16 cellular contexts compared by ENCODE assay signal in genomic region chr12:109740694-109741245, GRCh38. TPM values are rescaled to one million over a fixed set of nuclear protein-coding genes. Genes with fewer than 3 reads are reported as not detected.
DNase-seq lines count a peak whose midpoint lies in the region; ATAC-seq and TF ChIP-seq lines count a peak whose summit lies in the region.
"Had no signal": no experiment of that assay in that cellular context is flagged by ENCODE, and none has a peak within 500 bp of the region (broad histone marks: within the 10 kb centered on the region; RNA-seq: fewer than 3 reads in every experiment).

No MANE protein-coding gene starts in this region.

- intact Hi-C loops in Right ventricle myocardium superior (cut with DNase I) (no loop called here), mucosa of descending colon (cut with DNase I, micrococcal nuclease) (no loop called here), tibial artery (cut with DNase I; ENCODE audit: low total_unique reads) (no loop called here)

- H3K36me3 ChIP-seq in mucosa of descending colon (ENCODE audit: low read depth) (no peaks in the 10 kb centered on the region), tibial artery (no peaks in the 10 kb centered on the region), H7 (replicated peaks; ENCODE audit: control insufficient read depth, insufficient read depth, low read length) (no peaks in the 10 kb centered on the region)

- H3K4me1 ChIP-seq in mucosa of descending colon (ENCODE audit: low read depth) (no peaks in the 10 kb centered on the region), tibial artery (no peaks in the 10 kb centered on the region)

- H3K27me3 ChIP-seq in tibial artery (peaks cover 0 to 54% of the 10 kb centered on the region in 2 donors), H7 (ENCODE audit: control insufficient read depth, insufficient read depth, low read length) (no peaks in the 10 kb centered on the region)

- H3K9me3 ChIP-seq in mucosa of descending colon (no peaks in the 10 kb centered on the region), tibial artery (no peaks in the 10 kb centered on the region)
- H3K9me3 ChIP-seq: A549 had no signal

- no peak for TF ChIP-seq CTCF in mucosa of descending colon (IDR thresholded peaks at IDR 0.05)
- no peak for TF ChIP-seq CTCF in tibial artery (IDR thresholded peaks at IDR 0.05)

- no peak overlapping the region for H3K27ac ChIP-seq in tibial artery
- H3K27ac ChIP-seq: A549 had no signal

- H3K4me3 ChIP-seq in mucosa of descending colon (no peak overlapping the region), tibial artery (no peak overlapping the region), H7 (ENCODE audit: insufficient read depth, low read depth, low read length) (no peak overlapping the region)
- H3K4me3 ChIP-seq: A549, GM23338 had no signal

- ATAC-seq in Right ventricle myocardium superior (ENCODE audit: poor library complexity) (no peak), mucosa of descending colon (no peak), GM18868 (IDR thresholded peaks at IDR 0.05; ENCODE audit: unreplicated experiment) (no peak)
- ATAC-seq: activated T-cell treated with anti-CD3 and anti-CD28 coated beads, Interleukin-2, amount 50 U/mL, for 72 hours; GM23338 had no signal

- DNase-seq in activated effector memory CD4-positive, alpha-beta T cell treated with anti-CD3 and anti-CD28 coated beads, Interleukin-2, amount 50 U/mL, for 16 hours = peak; percentile 49
- no peak for DNase-seq in activated effector memory CD4-positive, alpha-beta T cell treated with Interleukin-2 at 50 U/mL for 16 hours
- DNase-seq in Right ventricle myocardium superior (peak; percentile 9), mucosa of descending colon (peak in 2 of 3 donors; percentile 22 to 29), tibial artery (peak; percentile 10 to 44), NCI-H146 treated with DMSO at 0.1 percent for 48 hours (lab: John Stamatoyannopoulos, UW; ENCODE audit: unreplicated experiment) (no peak), H7 (no peak)
- DNase-seq: activated CD4-positive, alpha-beta memory T cell treated with anti-CD3 and anti-CD28 coated beads for 36 hours; activated T-cell treated with anti-CD3 and anti-CD28 coated beads, Interleukin-2, amount 50 U/mL, for 72 hours; CD4-positive, CD25-positive, alpha-beta regulatory T cell; foreskin fibroblast; NCI-H1417; stimulated activated CD4-positive, alpha-beta T cell treated with anti-CD3 and anti-CD28 coated beads, Interleukin-12 subunit alpha, Interleukin-12 subunit beta, amount 100 ng/mL, for 4 hours had no signal

RNA-seq across cellular contexts. Expression of gene FAM222A, which starts 27.1 kb away (rescaled TPM):
- total RNA-seq in Right ventricle myocardium superior (25.0 TPM), mucosa of descending colon (1 to 10 TPM; 1.7 to 4.4 (median 3.5) TPM)
- 2.5 and 3.7 TPM in 2 replicates for total RNA-seq in H7 (2014; rRNA removed; shearing (Covaris generic))

Comparison
In these comparisons a context has a peak if more than half of its experiments do, and no peak if none do; other contexts are left out.
1. DNase-seq: peak in activated effector memory CD4-positive, alpha-beta T cell treated with anti-CD3 and anti-CD28 coated beads, Interleukin-2, amount 50 U/mL, for 16 hours (single experiment), Right ventricle myocardium superior (single experiment), mucosa of descending colon (2 of 3) and tibial artery (2 of 2); none in activated effector memory CD4-positive, alpha-beta T cell treated with Interleukin-2 at 50 U/mL for 16 hours (single experiment), NCI-H146 treated with DMSO at 0.1 percent for 48 hours (single experiment) and H7 (single experiment).